In the genomic region with DNA sequence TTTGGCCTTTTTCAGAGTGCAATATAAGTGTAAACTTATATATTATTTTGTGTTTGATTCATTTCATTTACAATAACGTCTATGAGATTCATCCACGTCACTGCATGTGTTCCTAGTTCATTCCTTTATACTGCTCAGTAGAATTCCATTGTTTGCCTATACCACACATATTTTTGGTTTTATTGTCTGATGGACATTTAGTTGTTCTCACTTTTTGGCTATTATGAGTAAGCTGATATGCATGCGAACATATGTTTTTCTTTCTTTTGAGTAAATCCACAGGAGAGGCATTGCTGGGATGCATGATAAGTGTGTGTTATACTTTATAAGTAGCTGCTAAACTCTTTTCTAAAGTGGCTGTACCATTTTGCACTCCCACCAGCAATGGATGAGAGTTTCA, we compare ENCODE assay signal across 20 cellular contexts.
"Had no signal": no experiment of that assay in that cellular context is flagged by ENCODE, and none has a peak within 500 bp of the region (broad histone marks: within the 10 kb centered on the region; RNA-seq: fewer than 3 reads in every experiment).

No MANE protein-coding gene starts in this region.

- DNase-seq: activated CD4-positive, alpha-beta T cell treated with anti-CD3 and anti-CD28 coated beads for 1 hour; activated CD4-positive, alpha-beta T cell treated with anti-CD3 and anti-CD28 coated beads, Interleukin-2, amount 50 U/mL, for 4 hours; activated effector memory CD4-positive, alpha-beta T cell treated with Interleukin-2 at 50 U/mL for 16 hours; activated naive CD4-positive, alpha-beta T cell treated with anti-CD3 and anti-CD28 coated beads, Interleukin-2, amount 50 U/mL, for 16 hours; activated T-cell treated with anti-CD3 and anti-CD28 coated beads, Interleukin-2, amount 50 U/mL, for 24 hours; endodermal cell; hypothalamus; left ventricle myocardium superior; mesenchymal stem cell; naive thymus-derived CD8-positive, alpha-beta T cell; right cardiac atrium; SK-N-SH; stimulated activated CD4-positive, alpha-beta T cell treated with anti-CD3 and anti-CD28 coated beads, Interleukin-4, amount 100 ng/mL, for 4 hours; stimulated activated CD8-positive, alpha-beta memory T cell treated with anti-CD3 and anti-CD28 coated beads, Interleukin-4, amount 100 ng/mL, for 48 hours; stimulated activated naive CD4-positive, alpha-beta T cell treated with Interleukin-2 at 50 U/mL for 16 hours; T-helper 1 cell; transverse colon had no signal

- H3K4me3 ChIP-seq: adrenal gland, dorsolateral prefrontal cortex, smooth muscle cell, transverse colon had no signal

- ATAC-seq: left ventricle myocardium superior; naive thymus-derived CD8-positive, alpha-beta T cell; right cardiac atrium had no signal
